Comparison of ENCODE assay signal across 26 cellular contexts in the genomic region with DNA sequence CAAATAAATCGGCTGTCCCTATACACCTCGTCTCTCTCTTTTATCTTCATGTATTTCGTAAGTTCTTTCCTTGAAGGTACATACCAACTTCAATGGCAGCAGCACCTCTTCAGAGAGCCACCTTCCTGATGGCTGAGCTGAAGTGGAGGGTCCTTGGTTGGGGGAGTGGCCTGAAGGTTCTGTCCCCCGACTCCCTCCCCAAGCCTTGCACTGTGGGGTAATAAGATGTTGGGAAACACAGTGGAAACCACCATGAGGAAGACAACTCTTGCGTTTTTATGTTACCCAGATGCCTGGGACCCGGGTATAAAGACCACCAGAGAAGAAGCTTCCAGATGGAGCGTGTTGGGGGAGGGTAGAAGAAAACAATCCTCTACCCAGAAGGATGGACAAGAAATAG. TPM values are rescaled to one million over a fixed set of nuclear protein-coding genes. Genes with fewer than 3 reads are reported as not detected.
DNase-seq lines count a peak whose midpoint lies in the region; ATAC-seq and TF ChIP-seq lines count a peak whose summit lies in the region.
"Had no signal": no experiment of that assay in that cellular context is flagged by ENCODE, and none has a peak within 500 bp of the region (broad histone marks: within the 10 kb centered on the region; RNA-seq: fewer than 3 reads in every experiment).

No MANE protein-coding gene starts in this region.

- no peak overlapping the region for H3K4me3 Mint-ChIP-seq in activated CD4-positive, alpha-beta T cell treated with anti-CD3 and anti-CD28 coated beads, Interleukin-2, amount 10 ng/mL, durations not matched to agents 7 days and 5 days
- peak overlapping the region; percentile 81 for H3K4me3 Mint-ChIP-seq in activated T-helper 17 cell treated with anti-CD3 and anti-CD28 coated beads, Interleukin-2, amount 50 U/mL, for 72 hours
- H3K4me3 Mint-ChIP-seq in neural progenitor cell, result no peak overlapping the region
- H3K4me3 Mint-ChIP-seq: nephron had no signal

- H3K79me2 ChIP-seq in neural progenitor cell (ENCODE audit: low read depth), result no peaks in the 10 kb centered on the region

- H3K9me3 ChIP-seq in KOPT-K1 (ENCODE audit: insufficient read depth, low read length, poor library complexity, severe bottlenecking) (peaks cover 19% of the 10 kb centered on the region), neural progenitor cell (ENCODE audit: low read depth) (no peaks in the 10 kb centered on the region), uterus (no peaks in the 10 kb centered on the region)
- H3K9me3 ChIP-seq: ascending aorta, prostate gland had no signal

- POLR2A ChIA-PET in activated CD4-positive, alpha-beta T cell treated with anti-CD3 and anti-CD28 coated beads, Interleukin-2, amount 10 ng/mL, durations not matched to agents 7 days and 5 days (lab: Charles Lee), result no interaction called here

- H3K9me3 Mint-ChIP-seq in activated CD4-positive, alpha-beta T cell treated with anti-CD3 and anti-CD28 coated beads, Interleukin-2, amount 10 ng/mL, durations not matched to agents 7 days and 5 days, result peaks cover 64% of the 10 kb centered on the region
- H3K9me3 Mint-ChIP-seq in activated T-helper 17 cell treated with anti-CD3 and anti-CD28 coated beads, Interleukin-2, amount 50 U/mL, for 72 hours, result peaks cover 16% of the 10 kb centered on the region
- peaks cover 26% of the 10 kb centered on the region for H3K9me3 Mint-ChIP-seq in neural progenitor cell

- peaks cover 59% of the 10 kb centered on the region for H3K4me1 Mint-ChIP-seq in activated CD4-positive, alpha-beta T cell treated with anti-CD3 and anti-CD28 coated beads, Interleukin-2, amount 10 ng/mL, durations not matched to agents 7 days and 5 days
- peaks cover 23% of the 10 kb centered on the region for H3K4me1 Mint-ChIP-seq in activated T-helper 17 cell treated with anti-CD3 and anti-CD28 coated beads, Interleukin-2, amount 50 U/mL, for 72 hours
- no peaks in the 10 kb centered on the region for H3K4me1 Mint-ChIP-seq in neural progenitor cell
- H3K4me1 Mint-ChIP-seq: nephron had no signal

- CTCF ChIA-PET in activated CD4-positive, alpha-beta T cell treated with anti-CD3 and anti-CD28 coated beads, Interleukin-2, amount 10 ng/mL, durations not matched to agents 7 days and 5 days (lab: Charles Lee), result no interaction called here

- intact Hi-C loops in uterus (cut with DNase I; ENCODE audit: low total_unique reads), result no loop called here

- H3K4me2 ChIP-seq in neural progenitor cell, result no peak overlapping the region

- no peaks in the 10 kb centered on the region for H4K20me1 ChIP-seq in neural progenitor cell (ENCODE audit: low read depth)

- TF ChIP-seq CTCF in neural progenitor cell (IDR thresholded peaks at IDR 0.05) (no peak), uterus (IDR thresholded peaks at IDR 0.05) (no peak)

- peaks cover 8% of the 10 kb centered on the region for H3K27me3 Mint-ChIP-seq in activated CD4-positive, alpha-beta T cell treated with anti-CD3 and anti-CD28 coated beads, Interleukin-2, amount 10 ng/mL, durations not matched to agents 7 days and 5 days
- H3K27me3 Mint-ChIP-seq in activated T-helper 17 cell treated with anti-CD3 and anti-CD28 coated beads, Interleukin-2, amount 50 U/mL, for 72 hours, result no peaks in the 10 kb centered on the region
- peaks cover 5% of the 10 kb centered on the region for H3K27me3 Mint-ChIP-seq in neural progenitor cell (ENCODE audit: insufficient read depth, low read depth)

- peak overlapping the region; percentile 99 for H3K27ac Mint-ChIP-seq in activated CD4-positive, alpha-beta T cell treated with anti-CD3 and anti-CD28 coated beads, Interleukin-2, amount 10 ng/mL, durations not matched to agents 7 days and 5 days
- H3K27ac Mint-ChIP-seq in activated T-helper 17 cell treated with anti-CD3 and anti-CD28 coated beads, Interleukin-2, amount 50 U/mL, for 72 hours, result peak overlapping the region; percentile 82
- no peak overlapping the region for H3K27ac Mint-ChIP-seq in neural progenitor cell
- H3K27ac Mint-ChIP-seq: nephron had no signal

- H3K36me3 ChIP-seq in KOPT-K1 (ENCODE audit: insufficient read depth, low read length) (no peaks in the 10 kb centered on the region), neural progenitor cell (no peaks in the 10 kb centered on the region), uterus (no peaks in the 10 kb centered on the region)
- H3K36me3 ChIP-seq: ascending aorta, esophagus muscularis mucosa, prostate gland had no signal

- H3F3A ChIP-seq in neural progenitor cell (ENCODE audit: low read depth), result no peaks in the 10 kb centered on the region

- H2AFZ ChIP-seq in neural progenitor cell (replicated peaks), result peak overlapping the region; percentile 70

- H3K4me1 ChIP-seq in neural progenitor cell (no peaks in the 10 kb centered on the region), uterus (no peaks in the 10 kb centered on the region)
- H3K4me1 ChIP-seq: ascending aorta, esophagus muscularis mucosa, prostate gland had no signal

- no peak for TF ChIP-seq POLR2A in uterus (IDR thresholded peaks at IDR 0.05)

- H3K4me3 ChIP-seq in neural progenitor cell (no peak overlapping the region), uterus (no peak overlapping the region)
- H3K4me3 ChIP-seq: ascending aorta, esophagus muscularis mucosa, GM12878, prostate gland, SK-N-MC had no signal

- H3K36me3 Mint-ChIP-seq in activated CD4-positive, alpha-beta T cell treated with anti-CD3 and anti-CD28 coated beads, Interleukin-2, amount 10 ng/mL, durations not matched to agents 7 days and 5 days (ENCODE audit: low read depth), result peaks cover 63% of the 10 kb centered on the region
- H3K36me3 Mint-ChIP-seq in activated T-helper 17 cell treated with anti-CD3 and anti-CD28 coated beads, Interleukin-2, amount 50 U/mL, for 72 hours (ENCODE audit: low read depth), result no peaks in the 10 kb centered on the region
- H3K36me3 Mint-ChIP-seq in neural progenitor cell, result no peaks in the 10 kb centered on the region

- H3K27ac ChIP-seq in KOPT-K1 (ENCODE audit: low read depth, low read length, poor library complexity, severe bottlenecking) (peak overlapping the region; percentile 93), neural progenitor cell (no peak overlapping the region), uterus (no peak overlapping the region)
- H3K27ac ChIP-seq: ascending aorta, esophagus muscularis mucosa, prostate gland, SK-N-MC had no signal

- no peaks in the 10 kb centered on the region for H3K27me3 ChIP-seq in neural progenitor cell
- H3K27me3 ChIP-seq in uterus, result peaks cover 0 to 3% of the 10 kb centered on the region in 2 donors
- H3K27me3 ChIP-seq: ascending aorta had no signal

- no peak for DNase-seq in activated CD4-positive, alpha-beta T cell treated with anti-CD3 and anti-CD28 coated beads, Interleukin-2, amount 10 ng/mL, durations not matched to agents 7 days and 5 days
- no peak for DNase-seq in activated CD4-positive, alpha-beta T cell treated with anti-CD3 and anti-CD28 coated beads, Interleukin-2, amount 50 U/mL, for 1 hour
- no peak for DNase-seq in neural progenitor cell (ENCODE audit: low spot score)
- no peak for DNase-seq in COLO829 (ENCODE audit: low spot score)
- no peak for DNase-seq in uterus
- DNase-seq in DMS 273 treated with DMSO at 0.1 percent for 48 hours (lab: John Stamatoyannopoulos, UW), result no peak
- DNase-seq: C1 segment of cervical spinal cord; cerebellar nuclear complex; DMS53; mesenchymal stem cell; NCI-H187; NCI-H345; stimulated activated CD4-positive, alpha-beta T cell treated with anti-CD3 and anti-CD28 coated beads, Interleukin-2, amount 100 ng/mL, for 48 hours had no signal

- ATAC-seq in activated T-helper 17 cell treated with anti-CD3 and anti-CD28 coated beads, Interleukin-2, amount 50 U/mL, for 72 hours (replicated peaks), result no peak
- ATAC-seq: GM12878, HCT116 had no signal

- H3K9ac ChIP-seq in neural progenitor cell, result no peak overlapping the region

RNA-seq across cellular contexts. Expression of a gene that starts 0.8 kb away (rescaled TPM):
- not detected for total RNA-seq in activated CD4-positive, alpha-beta T cell treated with anti-CD3 and anti-CD28 coated beads, Interleukin-2, amount 10 ng/mL, durations not matched to agents 7 days and 5 days
- total RNA-seq in activated T-helper 17 cell treated with anti-CD3 and anti-CD28 coated beads, Interleukin-2, amount 50 U/mL, for 72 hours, result not detected
- total RNA-seq in neural progenitor cell (ENCODE audit: low replicate concordance) (not detected in 2 replicates), uterus (not detected)
- total RNA-seq: A673, ascending aorta, esophagus muscularis mucosa, GM12878, M059J, prostate gland, skeletal muscle tissue, urinary bladder had no signal

RNA-seq across cellular contexts. Expression of a gene that starts 4.1 kb away (rescaled TPM):
- not detected for total RNA-seq in activated CD4-positive, alpha-beta T cell treated with anti-CD3 and anti-CD28 coated beads, Interleukin-2, amount 10 ng/mL, durations not matched to agents 7 days and 5 days
- total RNA-seq in activated T-helper 17 cell treated with anti-CD3 and anti-CD28 coated beads, Interleukin-2, amount 50 U/mL, for 72 hours, result not detected
- not detected in 2 replicates for total RNA-seq in neural progenitor cell (ENCODE audit: low replicate concordance)
- not detected for total RNA-seq in uterus
- total RNA-seq: ascending aorta, esophagus muscularis mucosa, GM12878, M059J, prostate gland, skeletal muscle tissue, urinary bladder had no signal

RNA-seq across cellular contexts. Expression of a gene that starts 8.2 kb away (rescaled TPM):
- total RNA-seq in activated CD4-positive, alpha-beta T cell treated with anti-CD3 and anti-CD28 coated beads, Interleukin-2, amount 10 ng/mL, durations not matched to agents 7 days and 5 days, result not detected
- total RNA-seq in activated T-helper 17 cell treated with anti-CD3 and anti-CD28 coated beads, Interleukin-2, amount 50 U/mL, for 72 hours, result not detected
- total RNA-seq in neural progenitor cell (ENCODE audit: low replicate concordance), result not detected in 2 replicates
- not detected for total RNA-seq in uterus
- total RNA-seq: ascending aorta, esophagus muscularis mucosa, GM12878, M059J, prostate gland, skeletal muscle tissue, urinary bladder had no signal

RNA-seq across cellular contexts. Expression of a gene that starts 12.3 kb away (rescaled TPM):
- not detected for total RNA-seq in activated CD4-positive, alpha-beta T cell treated with anti-CD3 and anti-CD28 coated beads, Interleukin-2, amount 10 ng/mL, durations not matched to agents 7 days and 5 days
- not detected for total RNA-seq in activated T-helper 17 cell treated with anti-CD3 and anti-CD28 coated beads, Interleukin-2, amount 50 U/mL, for 72 hours
- total RNA-seq in neural progenitor cell (ENCODE audit: low replicate concordance) (not detected in 2 replicates), uterus (not detected)
- total RNA-seq: A673, ascending aorta, esophagus muscularis mucosa, GM12878, M059J, prostate gland, skeletal muscle tissue, urinary bladder had no signal

RNA-seq across cellular contexts. Expression of a gene that starts 21.4 kb away (rescaled TPM):
- total RNA-seq in activated CD4-positive, alpha-beta T cell treated with anti-CD3 and anti-CD28 coated beads, Interleukin-2, amount 10 ng/mL, durations not matched to agents 7 days and 5 days, result not detected
- total RNA-seq in activated T-helper 17 cell treated with anti-CD3 and anti-CD28 coated beads, Interleukin-2, amount 50 U/mL, for 72 hours, result not detected
- not detected in 2 replicates for total RNA-seq in neural progenitor cell (ENCODE audit: low replicate concordance)
- total RNA-seq in uterus, result not detected
- total RNA-seq: A673, ascending aorta, esophagus muscularis mucosa, GM12878, M059J, prostate gland, skeletal muscle tissue, urinary bladder had no signal
